1 cellular context compared by ENCODE assay signal in the genomic region with DNA sequence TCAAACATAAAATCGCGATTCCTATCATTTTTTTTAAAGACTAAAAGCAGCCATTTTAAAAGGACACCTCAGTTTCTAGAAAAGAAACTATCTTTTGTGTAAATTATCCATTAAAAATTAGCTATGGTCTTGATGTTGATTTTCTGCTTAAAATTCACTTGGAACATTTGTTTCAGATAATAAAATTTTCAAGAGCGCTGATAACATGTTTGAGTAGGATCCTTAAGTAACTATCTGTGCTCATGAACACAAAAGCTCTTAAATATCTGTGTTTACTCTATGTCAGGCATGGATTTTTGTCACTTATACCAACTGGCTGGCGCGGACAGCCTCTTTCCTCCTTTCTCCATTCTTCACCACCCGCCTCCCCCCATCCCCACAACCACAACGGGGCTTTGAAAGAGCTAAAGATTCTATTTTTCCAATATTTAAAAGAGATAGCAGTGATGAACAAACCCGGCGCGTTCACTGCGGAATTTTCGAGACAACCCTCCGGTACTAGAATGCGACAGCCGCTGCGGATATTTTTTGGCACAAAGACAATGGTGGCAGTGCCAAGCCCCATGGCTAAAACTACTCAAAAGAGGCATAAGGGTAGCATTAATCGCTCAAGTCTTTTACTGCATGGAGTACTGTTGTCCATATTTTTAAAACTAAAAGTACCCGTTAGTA.
TF ChIP-seq lines count a peak whose summit lies in the region.

No MANE protein-coding gene starts in this region.

TF ChIP-seq in HEK293, 187 proteins besides CTCF, POLR2A, EP300 and RAD21 (continued from another document):
- TF ChIP-seq, protein P1, sequence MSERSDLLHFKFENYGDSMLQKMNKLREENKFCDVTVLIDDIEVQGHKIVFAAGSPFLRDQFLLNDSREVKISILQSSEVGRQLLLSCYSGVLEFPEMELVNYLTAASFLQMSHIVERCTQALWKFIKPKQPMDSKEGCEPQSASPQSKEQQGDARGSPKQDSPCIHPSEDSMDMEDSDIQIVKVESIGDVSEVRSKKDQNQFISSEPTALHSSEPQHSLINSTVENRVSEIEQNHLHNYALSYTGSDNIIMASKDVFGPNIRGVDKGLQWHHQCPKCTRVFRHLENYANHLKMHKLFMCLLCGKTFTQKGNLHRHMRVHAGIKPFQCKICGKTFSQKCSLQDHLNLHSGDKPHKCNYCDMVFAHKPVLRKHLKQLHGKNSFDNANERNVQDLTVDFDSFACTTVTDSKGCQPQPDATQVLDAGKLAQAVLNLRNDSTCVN (tag by site-specific recombination; optimal IDR thresholded peaks at IDR 0.05), result no peak
- TF ChIP-seq ZXDB (tag by site-specific recombination; IDR thresholded peaks at IDR 0.05), result no peak; the same call in 1 of the 2 replicates
- TF ChIP-seq ZNF311 (tag by site-specific recombination; IDR thresholded peaks at IDR 0.05; ENCODE audit: borderline replicate concordance), result no peak
- TF ChIP-seq SCRT1 (tag by site-specific recombination; IDR thresholded peaks at IDR 0.05; ENCODE audit: borderline replicate concordance), result no peak
- no peak for TF ChIP-seq ZBTB48 (tag by site-specific recombination; IDR thresholded peaks at IDR 0.05)
- peak; percentile 36; the same call in 1 of the 2 replicates for TF ChIP-seq ZBTB17 (tag by site-specific recombination; IDR thresholded peaks at IDR 0.05)
- TF ChIP-seq GFI1B (tag by site-specific recombination; IDR thresholded peaks at IDR 0.05), result no peak
- no peak for TF ChIP-seq ZNF16 (tag by site-specific recombination; IDR thresholded peaks at IDR 0.05; ENCODE audit: low read depth)
- TF ChIP-seq MEIS1 (CRISPR knock-in tag; IDR thresholded peaks at IDR 0.05; ENCODE audit: borderline replicate concordance), result no peak
- TF ChIP-seq ZNF140 (tag by site-specific recombination; IDR thresholded peaks at IDR 0.05), result no peak
- TF ChIP-seq ZNF621 (tag by site-specific recombination; IDR thresholded peaks at IDR 0.05), result no peak
- TF ChIP-seq ZNF623 (tag by site-specific recombination; IDR thresholded peaks at IDR 0.05), result no peak
- TF ChIP-seq, protein P2, sequence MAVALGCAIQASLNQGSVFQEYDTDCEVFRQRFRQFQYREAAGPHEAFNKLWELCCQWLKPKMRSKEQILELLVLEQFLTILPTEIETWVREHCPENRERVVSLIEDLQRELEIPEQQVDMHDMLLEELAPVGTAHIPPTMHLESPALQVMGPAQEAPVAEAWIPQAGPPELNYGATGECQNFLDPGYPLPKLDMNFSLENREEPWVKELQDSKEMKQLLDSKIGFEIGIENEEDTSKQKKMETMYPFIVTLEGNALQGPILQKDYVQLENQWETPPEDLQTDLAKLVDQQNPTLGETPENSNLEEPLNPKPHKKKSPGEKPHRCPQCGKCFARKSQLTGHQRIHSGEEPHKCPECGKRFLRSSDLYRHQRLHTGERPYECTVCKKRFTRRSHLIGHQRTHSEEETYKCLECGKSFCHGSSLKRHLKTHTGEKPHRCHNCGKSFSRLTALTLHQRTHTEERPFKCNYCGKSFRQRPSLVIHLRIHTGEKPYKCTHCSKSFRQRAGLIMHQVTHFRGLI (tag by site-specific recombination; IDR thresholded peaks at IDR 0.05), result peak; percentile 9; the same call in 1 of the 2 replicates
- no peak for TF ChIP-seq ZNF785 (tag by site-specific recombination; IDR thresholded peaks at IDR 0.05)
- TF ChIP-seq ZNF544 (tag by site-specific recombination; IDR thresholded peaks at IDR 0.05), result no peak
- no peak for TF ChIP-seq ZNF747 (tag by site-specific recombination; IDR thresholded peaks at IDR 0.05)
- TF ChIP-seq, protein P3, sequence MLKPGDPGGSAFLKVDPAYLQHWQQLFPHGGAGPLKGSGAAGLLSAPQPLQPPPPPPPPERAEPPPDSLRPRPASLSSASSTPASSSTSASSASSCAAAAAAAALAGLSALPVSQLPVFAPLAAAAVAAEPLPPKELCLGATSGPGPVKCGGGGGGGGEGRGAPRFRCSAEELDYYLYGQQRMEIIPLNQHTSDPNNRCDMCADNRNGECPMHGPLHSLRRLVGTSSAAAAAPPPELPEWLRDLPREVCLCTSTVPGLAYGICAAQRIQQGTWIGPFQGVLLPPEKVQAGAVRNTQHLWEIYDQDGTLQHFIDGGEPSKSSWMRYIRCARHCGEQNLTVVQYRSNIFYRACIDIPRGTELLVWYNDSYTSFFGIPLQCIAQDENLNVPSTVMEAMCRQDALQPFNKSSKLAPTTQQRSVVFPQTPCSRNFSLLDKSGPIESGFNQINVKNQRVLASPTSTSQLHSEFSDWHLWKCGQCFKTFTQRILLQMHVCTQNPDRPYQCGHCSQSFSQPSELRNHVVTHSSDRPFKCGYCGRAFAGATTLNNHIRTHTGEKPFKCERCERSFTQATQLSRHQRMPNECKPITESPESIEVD (tag by site-specific recombination; IDR thresholded peaks at IDR 0.05), result peak; percentile 80
- TF ChIP-seq, protein P4, sequence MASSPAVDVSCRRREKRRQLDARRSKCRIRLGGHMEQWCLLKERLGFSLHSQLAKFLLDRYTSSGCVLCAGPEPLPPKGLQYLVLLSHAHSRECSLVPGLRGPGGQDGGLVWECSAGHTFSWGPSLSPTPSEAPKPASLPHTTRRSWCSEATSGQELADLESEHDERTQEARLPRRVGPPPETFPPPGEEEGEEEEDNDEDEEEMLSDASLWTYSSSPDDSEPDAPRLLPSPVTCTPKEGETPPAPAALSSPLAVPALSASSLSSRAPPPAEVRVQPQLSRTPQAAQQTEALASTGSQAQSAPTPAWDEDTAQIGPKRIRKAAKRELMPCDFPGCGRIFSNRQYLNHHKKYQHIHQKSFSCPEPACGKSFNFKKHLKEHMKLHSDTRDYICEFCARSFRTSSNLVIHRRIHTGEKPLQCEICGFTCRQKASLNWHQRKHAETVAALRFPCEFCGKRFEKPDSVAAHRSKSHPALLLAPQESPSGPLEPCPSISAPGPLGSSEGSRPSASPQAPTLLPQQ (tag by site-specific recombination; IDR thresholded peaks at IDR 0.05), result no peak
- TF ChIP-seq ZNF473 (tag by site-specific recombination; IDR thresholded peaks at IDR 0.05), result no peak
- no peak for TF ChIP-seq BCL11A (tag by site-specific recombination; IDR thresholded peaks at IDR 0.05; ENCODE audit: low read depth)
- no peak for TF ChIP-seq ZNF302 (tag by site-specific recombination; IDR thresholded peaks at IDR 0.05; ENCODE audit: low read depth)
- TF ChIP-seq ZBTB21 (tag by site-specific recombination; IDR thresholded peaks at IDR 0.05), result no peak
- TF ChIP-seq, protein P5, sequence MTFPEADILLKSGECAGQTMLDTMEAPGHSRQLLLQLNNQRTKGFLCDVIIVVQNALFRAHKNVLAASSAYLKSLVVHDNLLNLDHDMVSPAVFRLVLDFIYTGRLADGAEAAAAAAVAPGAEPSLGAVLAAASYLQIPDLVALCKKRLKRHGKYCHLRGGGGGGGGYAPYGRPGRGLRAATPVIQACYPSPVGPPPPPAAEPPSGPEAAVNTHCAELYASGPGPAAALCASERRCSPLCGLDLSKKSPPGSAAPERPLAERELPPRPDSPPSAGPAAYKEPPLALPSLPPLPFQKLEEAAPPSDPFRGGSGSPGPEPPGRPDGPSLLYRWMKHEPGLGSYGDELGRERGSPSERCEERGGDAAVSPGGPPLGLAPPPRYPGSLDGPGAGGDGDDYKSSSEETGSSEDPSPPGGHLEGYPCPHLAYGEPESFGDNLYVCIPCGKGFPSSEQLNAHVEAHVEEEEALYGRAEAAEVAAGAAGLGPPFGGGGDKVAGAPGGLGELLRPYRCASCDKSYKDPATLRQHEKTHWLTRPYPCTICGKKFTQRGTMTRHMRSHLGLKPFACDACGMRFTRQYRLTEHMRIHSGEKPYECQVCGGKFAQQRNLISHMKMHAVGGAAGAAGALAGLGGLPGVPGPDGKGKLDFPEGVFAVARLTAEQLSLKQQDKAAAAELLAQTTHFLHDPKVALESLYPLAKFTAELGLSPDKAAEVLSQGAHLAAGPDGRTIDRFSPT (tag by site-specific recombination; IDR thresholded peaks at IDR 0.05), result peak; percentile 42; the same call in 1 of the 2 replicates
- TF ChIP-seq, protein P6, sequence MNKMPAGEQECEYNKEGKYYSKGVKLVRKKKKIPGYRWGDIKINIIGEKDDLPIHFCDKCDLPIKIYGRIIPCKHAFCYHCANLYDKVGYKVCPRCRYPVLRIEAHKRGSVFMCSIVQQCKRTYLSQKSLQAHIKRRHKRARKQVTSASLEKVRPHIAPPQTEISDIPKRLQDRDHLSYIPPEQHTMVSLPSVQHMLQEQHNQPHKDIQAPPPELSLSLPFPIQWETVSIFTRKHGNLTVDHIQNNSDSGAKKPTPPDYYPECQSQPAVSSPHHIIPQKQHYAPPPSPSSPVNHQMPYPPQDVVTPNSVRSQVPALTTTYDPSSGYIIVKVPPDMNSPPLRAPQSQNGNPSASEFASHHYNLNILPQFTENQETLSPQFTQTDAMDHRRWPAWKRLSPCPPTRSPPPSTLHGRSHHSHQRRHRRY (tag by site-specific recombination; IDR thresholded peaks at IDR 0.05), result no peak
- no peak for TF ChIP-seq ZNF157 (tag by site-specific recombination; IDR thresholded peaks at IDR 0.05)
- TF ChIP-seq ZNF658 (tag by site-specific recombination; IDR thresholded peaks at IDR 0.05), result no peak
- TF ChIP-seq, protein P7, sequence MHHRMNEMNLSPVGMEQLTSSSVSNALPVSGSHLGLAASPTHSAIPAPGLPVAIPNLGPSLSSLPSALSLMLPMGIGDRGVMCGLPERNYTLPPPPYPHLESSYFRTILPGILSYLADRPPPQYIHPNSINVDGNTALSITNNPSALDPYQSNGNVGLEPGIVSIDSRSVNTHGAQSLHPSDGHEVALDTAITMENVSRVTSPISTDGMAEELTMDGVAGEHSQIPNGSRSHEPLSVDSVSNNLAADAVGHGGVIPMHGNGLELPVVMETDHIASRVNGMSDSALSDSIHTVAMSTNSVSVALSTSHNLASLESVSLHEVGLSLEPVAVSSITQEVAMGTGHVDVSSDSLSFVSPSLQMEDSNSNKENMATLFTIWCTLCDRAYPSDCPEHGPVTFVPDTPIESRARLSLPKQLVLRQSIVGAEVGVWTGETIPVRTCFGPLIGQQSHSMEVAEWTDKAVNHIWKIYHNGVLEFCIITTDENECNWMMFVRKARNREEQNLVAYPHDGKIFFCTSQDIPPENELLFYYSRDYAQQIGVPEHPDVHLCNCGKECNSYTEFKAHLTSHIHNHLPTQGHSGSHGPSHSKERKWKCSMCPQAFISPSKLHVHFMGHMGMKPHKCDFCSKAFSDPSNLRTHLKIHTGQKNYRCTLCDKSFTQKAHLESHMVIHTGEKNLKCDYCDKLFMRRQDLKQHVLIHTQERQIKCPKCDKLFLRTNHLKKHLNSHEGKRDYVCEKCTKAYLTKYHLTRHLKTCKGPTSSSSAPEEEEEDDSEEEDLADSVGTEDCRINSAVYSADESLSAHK (tag by site-specific recombination; IDR thresholded peaks at IDR 0.05), result peak; percentile 95
- TF ChIP-seq, protein P8, sequence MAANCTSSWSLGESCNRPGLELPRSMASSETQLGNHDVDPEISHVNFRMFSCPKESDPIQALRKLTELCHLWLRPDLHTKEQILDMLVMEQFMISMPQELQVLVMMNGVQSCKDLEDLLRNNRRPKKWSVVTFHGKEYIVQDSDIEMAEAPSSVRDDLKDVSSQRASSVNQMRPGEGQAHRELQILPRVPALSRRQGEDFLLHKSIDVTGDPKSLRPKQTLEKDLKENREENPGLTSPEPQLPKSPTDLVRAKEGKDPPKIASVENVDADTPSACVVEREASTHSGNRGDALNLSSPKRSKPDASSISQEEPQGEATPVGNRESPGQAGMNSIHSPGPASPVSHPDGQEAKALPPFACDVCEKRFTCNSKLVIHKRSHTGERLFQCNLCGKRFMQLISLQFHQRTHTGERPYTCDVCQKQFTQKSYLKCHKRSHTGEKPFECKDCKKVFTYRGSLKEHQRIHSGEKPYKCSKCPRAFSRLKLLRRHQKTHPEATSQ (tag by site-specific recombination; IDR thresholded peaks at IDR 0.05), result no peak
- TF ChIP-seq, protein P9, sequence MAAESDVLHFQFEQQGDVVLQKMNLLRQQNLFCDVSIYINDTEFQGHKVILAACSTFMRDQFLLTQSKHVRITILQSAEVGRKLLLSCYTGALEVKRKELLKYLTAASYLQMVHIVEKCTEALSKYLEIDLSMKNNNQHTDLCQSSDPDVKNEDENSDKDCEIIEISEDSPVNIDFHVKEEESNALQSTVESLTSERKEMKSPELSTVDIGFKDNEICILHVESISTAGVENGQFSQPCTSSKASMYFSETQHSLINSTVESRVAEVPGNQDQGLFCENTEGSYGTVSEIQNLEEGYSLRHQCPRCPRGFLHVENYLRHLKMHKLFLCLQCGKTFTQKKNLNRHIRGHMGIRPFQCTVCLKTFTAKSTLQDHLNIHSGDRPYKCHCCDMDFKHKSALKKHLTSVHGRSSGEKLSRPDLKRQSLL (tag by site-specific recombination; IDR thresholded peaks at IDR 0.05), result 0 out of 2 replicates have a peak, but pooled peaks have one; percentile 14
- no peak for TF ChIP-seq KLF16 (tag by site-specific recombination; IDR thresholded peaks at IDR 0.05)
- TF ChIP-seq, protein P10, sequence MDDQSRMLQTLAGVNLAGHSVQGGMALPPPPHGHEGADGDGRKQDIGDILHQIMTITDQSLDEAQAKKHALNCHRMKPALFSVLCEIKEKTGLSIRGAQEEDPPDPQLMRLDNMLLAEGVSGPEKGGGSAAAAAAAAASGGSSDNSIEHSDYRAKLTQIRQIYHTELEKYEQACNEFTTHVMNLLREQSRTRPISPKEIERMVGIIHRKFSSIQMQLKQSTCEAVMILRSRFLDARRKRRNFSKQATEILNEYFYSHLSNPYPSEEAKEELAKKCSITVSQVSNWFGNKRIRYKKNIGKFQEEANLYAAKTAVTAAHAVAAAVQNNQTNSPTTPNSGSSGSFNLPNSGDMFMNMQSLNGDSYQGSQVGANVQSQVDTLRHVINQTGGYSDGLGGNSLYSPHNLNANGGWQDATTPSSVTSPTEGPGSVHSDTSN (CRISPR knock-in tag; IDR thresholded peaks at IDR 0.05), result no peak
- TF ChIP-seq, protein P11, sequence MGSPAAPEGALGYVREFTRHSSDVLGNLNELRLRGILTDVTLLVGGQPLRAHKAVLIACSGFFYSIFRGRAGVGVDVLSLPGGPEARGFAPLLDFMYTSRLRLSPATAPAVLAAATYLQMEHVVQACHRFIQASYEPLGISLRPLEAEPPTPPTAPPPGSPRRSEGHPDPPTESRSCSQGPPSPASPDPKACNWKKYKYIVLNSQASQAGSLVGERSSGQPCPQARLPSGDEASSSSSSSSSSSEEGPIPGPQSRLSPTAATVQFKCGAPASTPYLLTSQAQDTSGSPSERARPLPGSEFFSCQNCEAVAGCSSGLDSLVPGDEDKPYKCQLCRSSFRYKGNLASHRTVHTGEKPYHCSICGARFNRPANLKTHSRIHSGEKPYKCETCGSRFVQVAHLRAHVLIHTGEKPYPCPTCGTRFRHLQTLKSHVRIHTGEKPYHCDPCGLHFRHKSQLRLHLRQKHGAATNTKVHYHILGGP (tag by site-specific recombination; IDR thresholded peaks at IDR 0.05), result no peak
- TF ChIP-seq OVOL3 (tag by site-specific recombination; IDR thresholded peaks at IDR 0.05), result no peak
- peak; percentile 38; the same call in 1 of the 2 replicates for TF ChIP-seq ZFP37 (tag by site-specific recombination; IDR thresholded peaks at IDR 0.05)
